17 cellular contexts compared by ENCODE assay signal in genomic region chr17:62119373-62119772, GRCh38. TPM values are rescaled to one million over a fixed set of nuclear protein-coding genes. Genes with fewer than 3 reads are reported as not detected.
A peak's percentile ranks its signal among the peaks of the same experiment; 100 is the strongest.
DNase-seq lines count a peak whose midpoint lies in the region; ATAC-seq, FAIRE-seq and TF ChIP-seq lines count a peak whose summit lies in the region.
"Had no signal": no experiment of that assay in that cellular context is flagged by ENCODE, and none has a peak within 500 bp of the region (broad histone marks: within the 10 kb centered on the region; RNA-seq: fewer than 3 reads in every experiment).

No MANE protein-coding gene starts in this region.

- WGBS in K562 (ENCODE audit: insufficient coverage, low coverage, missing lambda C conversion rate): 86% methylated on average over 2 of the region's 2 CpGs

- H3K4me1 ChIP-seq in K562 (replicated peaks in 1 of 2; ENCODE audit: control insufficient read depth in 2 of 2, insufficient read depth in 2 of 2, low read length in 2 of 2): peaks cover 3 to 6% of the 10 kb centered on the region in 2 experiments; a peak in 3 of 5 replicates
- H3K4me1 ChIP-seq: gastrocnemius medialis, parathyroid adenoma, upper lobe of left lung had no signal

- no peaks in the 10 kb centered on the region for H3K79me2 ChIP-seq in K562 (ENCODE audit: control insufficient read depth, insufficient read depth, low read length)
- H3K79me2 ChIP-seq: parathyroid adenoma had no signal

- no TSS peak for BruUV-seq in K562 (replicated peaks; lab: Mats Ljungman, UMichigan)

- no peak for DNase-seq in activated CD4-positive, alpha-beta T cell treated with anti-CD3 and anti-CD28 coated beads for 36 hours
- DNase-seq in activated CD4-positive, alpha-beta T cell treated with anti-CD3 and anti-CD28 coated beads for 1 hour: no peak
- DNase-seq in K562 (ENCODE audit: extremely low read depth in 1 of 4, low spot score in 3 of 4) (no peak), NCI-H524 treated with DMSO at 0.1 percent for 48 hours (lab: John Stamatoyannopoulos, UW) (no peak), head of caudate nucleus (no peak)
- DNase-seq: activated effector memory CD4-positive, alpha-beta T cell treated with anti-CD3 and anti-CD28 coated beads, Interleukin-2, amount 50 U/mL, for 16 hours; brain microvascular endothelial cell; Caco-2; effector memory CD8-positive, alpha-beta T cell; gastrocnemius medialis; midbrain; OCI-M1; upper lobe of left lung had no signal

- H3K4me3 Mint-ChIP-seq in activated CD4-positive, alpha-beta T cell treated with anti-CD3 and anti-CD28 coated beads for 36 hours: no peak overlapping the region
- H3K4me3 Mint-ChIP-seq: effector memory CD8-positive, alpha-beta T cell had no signal

- H3K4me3 ChIP-seq in K562: no peak overlapping the region
- H3K4me3 ChIP-seq: gastrocnemius medialis, upper lobe of left lung had no signal

- no peaks in the 10 kb centered on the region for H3K27me3 ChIP-seq in K562 (ENCODE audit: control insufficient read depth in 2 of 2, insufficient read depth in 2 of 2, low read length in 2 of 2)
- H3K27me3 ChIP-seq: gastrocnemius medialis, upper lobe of left lung had no signal

- H3K4me1 Mint-ChIP-seq in activated CD4-positive, alpha-beta T cell treated with anti-CD3 and anti-CD28 coated beads for 36 hours: peaks cover 15% of the 10 kb centered on the region

- H3K9me3 ChIP-seq in K562 (replicated peaks; ENCODE audit: control insufficient read depth, insufficient read depth, low read depth, low read length): no peaks in the 10 kb centered on the region
- H3K9me3 ChIP-seq: Caco-2, gastrocnemius medialis, upper lobe of left lung had no signal

- no peak for TF ChIP-seq CTCF in K562 (IDR thresholded peaks at IDR 0.05 in 2 of 3, conservative IDR thresholded peaks at IDR 0.05 in 1 of 3; ENCODE audit: insufficient read depth in 2 of 3, low read depth in 1 of 3, low read length in 3 of 3)

- CTCF ChIA-PET in activated CD4-positive, alpha-beta T cell treated with anti-CD3 and anti-CD28 coated beads for 36 hours (lab: Charles Lee): interaction anchor here (0.7 to 1.2 kb wide), 2 partner anchors 10 to 285 kb away, joined by 3 to 4 read pairs; no protein-coding TSS in a partner anchor
- CTCF ChIA-PET in K562 (lab: Yijun Ruan, JAX; ENCODE audit: low intra/inter-chr PET ratio): no interaction called here

- no peaks in the 10 kb centered on the region for H3K36me3 ChIP-seq in K562 (ENCODE audit: control insufficient read depth, insufficient read depth, low read length)
- H3K36me3 ChIP-seq: brain microvascular endothelial cell, gastrocnemius medialis, upper lobe of left lung had no signal

- no peaks in the 10 kb centered on the region for H4K20me1 ChIP-seq in K562 (replicated peaks; ENCODE audit: control insufficient read depth, insufficient read depth, low read length)

- H3K9ac ChIP-seq in K562 (ENCODE audit: insufficient read depth in 1 of 2, low read depth in 2 of 2, low read length in 2 of 2): no peak overlapping the region
- H3K9ac ChIP-seq: parathyroid adenoma had no signal

- TF ChIP-seq EP300 in K562 (IDR thresholded peaks at IDR 0.05; ENCODE audit: low read length): no peak

- intact Hi-C loops in activated CD4-positive, alpha-beta T cell treated with anti-CD3 and anti-CD28 coated beads for 36 hours (cut with DNase I, micrococcal nuclease): no loop called here
- intact Hi-C loops in K562 (cut with micrococcal nuclease): no loop called here
- intact Hi-C loops in head of caudate nucleus (cut with DNase I): no loop called here

- H2AFZ ChIP-seq in K562 (ENCODE audit: low read depth, low read length): peak overlapping the region; percentile 70; the same call in 1 of the 2 replicates
- H2AFZ ChIP-seq: parathyroid adenoma had no signal

- H3K9me3 Mint-ChIP-seq in activated CD4-positive, alpha-beta T cell treated with anti-CD3 and anti-CD28 coated beads for 36 hours (ENCODE audit: low read depth): no peaks in the 10 kb centered on the region
- H3K9me3 Mint-ChIP-seq: effector memory CD8-positive, alpha-beta T cell had no signal

- no peak overlapping the region for H3K4me2 ChIP-seq in K562 (ENCODE audit: insufficient read depth, low read length)

- in situ Hi-C loops in K562 (cut with MboI): loop anchor here (25.0 kb wide), 1 partner anchor 682 kb away; no protein-coding TSS in a partner anchor

- POLR2A ChIA-PET in activated CD4-positive, alpha-beta T cell treated with anti-CD3 and anti-CD28 coated beads for 36 hours (lab: Charles Lee): no interaction called here
- POLR2A ChIA-PET in K562 (lab: Yijun Ruan, JAX): interaction anchor here (0.6 kb wide), 1 partner anchor 53 kb away, joined by 3 read pairs; no protein-coding TSS in a partner anchor

- no peaks in the 10 kb centered on the region for H3K9me1 ChIP-seq in K562 (ENCODE audit: control insufficient read depth, insufficient read depth, low read length)

- H3K27ac ChIP-seq in K562 (ENCODE audit: extremely low read depth, low read depth, low read length): no peak overlapping the region
- H3K27ac ChIP-seq: brain microvascular endothelial cell, gastrocnemius medialis, parathyroid adenoma, upper lobe of left lung had no signal

- H3K27ac Mint-ChIP-seq in activated CD4-positive, alpha-beta T cell treated with anti-CD3 and anti-CD28 coated beads for 36 hours: no peak overlapping the region
- H3K27ac Mint-ChIP-seq: effector memory CD8-positive, alpha-beta T cell had no signal

- H3K36me3 Mint-ChIP-seq in activated CD4-positive, alpha-beta T cell treated with anti-CD3 and anti-CD28 coated beads for 36 hours (ENCODE audit: low read depth): no peaks in the 10 kb centered on the region

- TF ChIP-seq POLR2A in K562 (conservative IDR thresholded peaks at IDR 0.05): no peak

- H3K27me3 Mint-ChIP-seq in activated CD4-positive, alpha-beta T cell treated with anti-CD3 and anti-CD28 coated beads for 36 hours: peaks cover 4% of the 10 kb centered on the region

- no peak for FAIRE-seq in K562 (lab: Jason Lieb, UNC)

- peak; percentile 84 for ATAC-seq in activated CD4-positive, alpha-beta T cell treated with anti-CD3 and anti-CD28 coated beads for 36 hours
- ATAC-seq in GM21447 (IDR thresholded peaks at IDR 0.05; ENCODE audit: unreplicated experiment) (peak; percentile 69), HG03159 (IDR thresholded peaks at IDR 0.05; ENCODE audit: unreplicated experiment) (peak; percentile 76), K562 (no peak), HG03108 (IDR thresholded peaks at IDR 0.05; ENCODE audit: unreplicated experiment) (no peak)
- ATAC-seq: effector memory CD8-positive, alpha-beta T cell; gastrocnemius medialis had no signal

- TF ChIP-seq RAD21 in K562 (CRISPR knock-in tag; conservative IDR thresholded peaks at IDR 0.05 in 1 of 2, IDR thresholded peaks at IDR 0.05 in 1 of 2): no peak

TF ChIP-seq in K562, 482 proteins besides CTCF, POLR2A, EP300 and RAD21 (continues in another document):
- TF ChIP-seq HMBOX1 (IDR thresholded peaks at IDR 0.05): no peak
- TF ChIP-seq, protein P1, sequence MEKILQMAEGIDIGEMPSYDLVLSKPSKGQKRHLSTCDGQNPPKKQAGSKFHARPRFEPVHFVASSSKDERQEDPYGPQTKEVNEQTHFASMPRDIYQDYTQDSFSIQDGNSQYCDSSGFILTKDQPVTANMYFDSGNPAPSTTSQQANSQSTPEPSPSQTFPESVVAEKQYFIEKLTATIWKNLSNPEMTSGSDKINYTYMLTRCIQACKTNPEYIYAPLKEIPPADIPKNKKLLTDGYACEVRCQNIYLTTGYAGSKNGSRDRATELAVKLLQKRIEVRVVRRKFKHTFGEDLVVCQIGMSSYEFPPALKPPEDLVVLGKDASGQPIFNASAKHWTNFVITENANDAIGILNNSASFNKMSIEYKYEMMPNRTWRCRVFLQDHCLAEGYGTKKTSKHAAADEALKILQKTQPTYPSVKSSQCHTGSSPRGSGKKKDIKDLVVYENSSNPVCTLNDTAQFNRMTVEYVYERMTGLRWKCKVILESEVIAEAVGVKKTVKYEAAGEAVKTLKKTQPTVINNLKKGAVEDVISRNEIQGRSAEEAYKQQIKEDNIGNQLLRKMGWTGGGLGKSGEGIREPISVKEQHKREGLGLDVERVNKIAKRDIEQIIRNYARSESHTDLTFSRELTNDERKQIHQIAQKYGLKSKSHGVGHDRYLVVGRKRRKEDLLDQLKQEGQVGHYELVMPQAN (IDR thresholded peaks at IDR 0.05; ENCODE audit: borderline replicate concordance): no peak

RNA-seq across cellular contexts. Expression of gene MED13, which starts 54.3 kb away (rescaled TPM):
- 10 to 100 TPM; 33.7 to 49.8 TPM for total RNA-seq in activated CD4-positive, alpha-beta T cell treated with anti-CD3 and anti-CD28 coated beads for 36 hours
- total RNA-seq in K562 (2011; cell fraction: chromatin; rRNA removed; ENCODE audit: low replicate concordance): 264 and 586 TPM in 2 replicates
- 98.4 and 126 TPM in 2 replicates for total RNA-seq in K562 (2011; cell fraction: nucleolus; rRNA removed)
- total RNA-seq in K562 (2011; cell fraction: nucleoplasm; rRNA removed): 186 and 199 TPM in 2 replicates
- total RNA-seq in K562 (2014; rRNA removed) (25.1 and 26.9 TPM in 2 replicates), K562 (2014; rRNA removed; fragmentation: Illumina TruSeq; extraction: Trizol) (48.4 and 55.0 TPM in 2 replicates), K562 (2015; rRNA removed; fragmentation: Illumina TruSeq; extraction: Trizol) (42.5 and 45.4 TPM in 2 replicates), K562 (2021) (42.6 and 46.3 TPM in 2 replicates)
- polyA plus RNA-seq in K562 (2011; rRNA removed) (36.5 and 36.7 TPM in 2 replicates), K562 (2014; fragmentation: Illumina TruSeq; extraction: Trizol) (26.5 and 28.2 TPM in 2 replicates), K562 (2014; fragmentation: Nextera tagmentation; extraction: Ambion mirVana) (1 to 10 TPM; 5.4 to 6.1 TPM), K562 (2014; rRNA removed) (11.0 and 13.5 TPM in 2 replicates)
- 9.9 and 16.5 TPM in 2 replicates for polyA plus RNA-seq in K562 (2011; cell fraction: cytosol; rRNA removed)
- polyA plus RNA-seq in K562 (2011; cell fraction: nucleus; rRNA removed): 45.0 and 51.7 TPM in 2 replicates
- 10.9 and 13.8 TPM in 2 replicates for polyA plus RNA-seq in K562 (2012)
- 235 and 248 TPM in 2 replicates for polyA minus RNA-seq in K562 (2011; rRNA and poly(A)+ RNA removed)
- 64.0 and 69.1 TPM in 2 replicates for polyA minus RNA-seq in K562 (2011; cell fraction: cytosol; rRNA and poly(A)+ RNA removed)
- 46.3 and 105 TPM in 2 replicates for polyA minus RNA-seq in K562 (2011; cell fraction: nucleus; rRNA and poly(A)+ RNA removed)

Comparison
In these comparisons a context has a peak if more than half of its experiments do, and no peak if none do; other contexts are left out.
1. ATAC-seq: peak in activated CD4-positive, alpha-beta T cell treated with anti-CD3 and anti-CD28 coated beads for 36 hours (single experiment), GM21447 (single experiment) and HG03159 (single experiment); none in K562 (single experiment) and HG03108 (single experiment).